1 cellular context compared by ENCODE assay signal in genomic region chr2:211835695-211836094, GRCh38.
TF ChIP-seq lines count a peak whose summit lies in the region.

No MANE protein-coding gene starts in this region.

TF ChIP-seq in GM23338, 12 proteins besides CTCF, POLR2A, EP300 and RAD21 (continued from another document):
- TF ChIP-seq ZNF462 (CRISPR knock-in tag; IDR thresholded peaks at IDR 0.05), result no peak
- TF ChIP-seq ZNF114 (CRISPR knock-in tag; IDR thresholded peaks at IDR 0.05), result no peak
